Comparison of ENCODE assay signal across 11 cellular contexts in the genomic region with DNA sequence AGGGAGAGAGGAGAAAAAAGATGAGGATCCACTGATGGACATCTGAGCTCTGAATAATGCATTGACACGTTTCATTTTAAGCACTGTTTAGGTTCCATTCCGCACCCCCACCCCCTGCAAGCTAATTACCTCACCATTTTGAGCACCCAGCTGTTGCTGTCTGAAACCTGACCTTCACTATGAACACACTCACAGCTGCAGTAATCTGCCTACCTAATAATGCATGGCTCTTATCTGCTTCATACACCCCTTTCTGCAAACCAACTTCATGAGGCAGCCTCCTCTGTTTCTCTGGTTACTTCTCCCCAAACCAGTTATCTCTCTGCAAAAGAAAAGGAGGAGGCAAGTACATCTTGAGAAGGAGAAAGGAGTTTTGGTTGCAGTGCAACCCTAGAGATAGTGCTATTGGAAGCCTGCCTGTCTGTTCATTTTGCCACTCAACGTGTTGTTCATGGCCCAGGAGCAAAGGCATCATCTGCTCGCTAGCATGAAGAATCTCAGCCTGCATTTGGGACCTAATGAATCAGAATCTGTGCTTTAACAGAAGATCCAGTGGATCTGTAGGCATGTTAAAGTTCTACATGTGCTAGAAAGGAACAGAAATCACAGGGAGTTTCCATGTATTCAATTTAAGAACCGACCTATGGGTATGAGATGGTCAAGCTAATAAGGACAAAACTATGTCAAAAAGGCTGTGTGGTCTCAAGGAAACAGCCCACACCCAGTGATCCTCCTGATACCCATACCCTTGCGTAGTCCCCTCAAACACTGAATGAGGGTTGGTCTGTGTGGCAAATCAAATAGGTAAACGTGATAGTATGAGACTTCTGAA.
DNase-seq lines count a peak whose midpoint lies in the region; ATAC-seq, FAIRE-seq and TF ChIP-seq lines count a peak whose summit lies in the region.
"Had no signal": no experiment of that assay in that cellular context is flagged by ENCODE, and none has a peak within 500 bp of the region (broad histone marks: within the 10 kb centered on the region; RNA-seq: fewer than 3 reads in every experiment).

No MANE protein-coding gene starts in this region.

- H3K4me1 Mint-ChIP-seq in WTC11, result peaks cover 45% of the 10 kb centered on the region

- peaks cover 8% of the 10 kb centered on the region; the same call in 1 of the 2 replicates for H3K36me3 Mint-ChIP-seq in WTC11

- WGBS in mammary epithelial cell (ENCODE audit: low coverage, missing lambda C conversion rate), result 93% methylated on average over 7 of the region's 7 CpGs

- H3K4me3 ChIP-seq in ascending aorta (no peak overlapping the region), mammary epithelial cell (replicated peaks in 1 of 3; ENCODE audit: insufficient read depth in 1 of 3, low read depth in 2 of 3, low read length in 3 of 3) (no peak overlapping the region)

- peaks cover 11% of the 10 kb centered on the region for H3K79me2 ChIP-seq in mammary epithelial cell (ENCODE audit: insufficient read depth, low read length)

- H3K9me3 ChIP-seq in ascending aorta (no peaks in the 10 kb centered on the region), mammary epithelial cell (replicated peaks; ENCODE audit: insufficient read depth, low read length) (no peaks in the 10 kb centered on the region)

- ATAC-seq in GM21515 (IDR thresholded peaks at IDR 0.05; ENCODE audit: unreplicated experiment), result peak; percentile 80
- ATAC-seq in HG03571 (IDR thresholded peaks at IDR 0.05; ENCODE audit: unreplicated experiment), result peak; percentile 27
- no peak for ATAC-seq in GM21737 (IDR thresholded peaks at IDR 0.05; ENCODE audit: unreplicated experiment)
- no peak for ATAC-seq in WTC11

- H3K9me3 Mint-ChIP-seq in WTC11, result peaks cover 10% of the 10 kb centered on the region
- H3K9me3 Mint-ChIP-seq: dendritic cell treated with granulocyte-macrophage colony-stimulating factor and Interleukin-4, amounts not matched to agents 40 ng/mL and 50 ng/mL, for 4 days had no signal

- H3K36me3 ChIP-seq in ascending aorta (no peaks in the 10 kb centered on the region), mammary epithelial cell (ENCODE audit: insufficient read depth, low read length) (no peaks in the 10 kb centered on the region)

- in situ Hi-C loops in mammary epithelial cell (cut with MboI; ENCODE audit: low sequenced_read_pairs in 2 of 2), result no loop called here

- TF ChIP-seq POLR2A in GM12891 (IDR thresholded peaks at IDR 0.05; ENCODE audit: low read depth, low read length), result no peak

- DNase-seq in GM12891 (ENCODE audit: insufficient read length, low spot score), result no peak
- no peak for DNase-seq in ascending aorta (ENCODE audit: low spot score in 2 of 2)
- DNase-seq in mammary epithelial cell, result no peak
- DNase-seq in NCI-H446 (lab: John Stamatoyannopoulos, UW), result no peak
- no peak for DNase-seq in WTC11 (ENCODE audit: low spot score)
- DNase-seq: DMS53, SHP77 treated with DMSO at 0.1 percent for 48 hours had no signal

- H3K27me3 Mint-ChIP-seq in WTC11 (ENCODE audit: low read depth), result no peaks in the 10 kb centered on the region
- H3K27me3 Mint-ChIP-seq: dendritic cell treated with granulocyte-macrophage colony-stimulating factor and Interleukin-4, amounts not matched to agents 40 ng/mL and 50 ng/mL, for 4 days had no signal

- H2AFZ ChIP-seq in mammary epithelial cell (ENCODE audit: low read depth, low read length), result no peak overlapping the region

- H3K27ac Mint-ChIP-seq in WTC11, result no peak overlapping the region
- H3K27ac Mint-ChIP-seq: dendritic cell treated with granulocyte-macrophage colony-stimulating factor and Interleukin-4, amounts not matched to agents 40 ng/mL and 50 ng/mL, for 4 days had no signal

- no peaks in the 10 kb centered on the region for H4K20me1 ChIP-seq in mammary epithelial cell (ENCODE audit: insufficient read depth, low read length)

- H3K27ac ChIP-seq in ascending aorta, result peak overlapping the region; percentile 43 to 58
- H3K27ac ChIP-seq in mammary epithelial cell (ENCODE audit: insufficient read depth, low read depth, low read length), result no peak overlapping the region

- POLR2A ChIA-PET in WTC11 (lab: Charles Lee), result no interaction called here

- BruUV-seq in mammary epithelial cell (replicated peaks; lab: Mats Ljungman, UMichigan), result no TSS peak

- no peak for TF ChIP-seq CTCF in ascending aorta (IDR thresholded peaks at IDR 0.05)
- TF ChIP-seq CTCF in mammary epithelial cell (conservative IDR thresholded peaks at IDR 0.05 in 1 of 2, IDR thresholded peaks at IDR 0.05 in 1 of 2; ENCODE audit: extremely low read depth in 1 of 2, insufficient read depth in 1 of 2, low read depth in 1 of 2, low read length in 2 of 2), result no peak
- TF ChIP-seq CTCF in WTC11 (IDR thresholded peaks at IDR 0.05), result no peak

- CTCF ChIA-PET in mammary epithelial cell (lab: Charles Lee; ENCODE audit: low non-redundant PET), result no interaction called here
- CTCF ChIA-PET in WTC11 (lab: Charles Lee), result interaction anchor here (1.6 kb wide), 1 partner anchor 18 kb away, joined by 5 read pairs; no protein-coding TSS in a partner anchor

- H3K4me3 Mint-ChIP-seq in WTC11, result no peak overlapping the region
- H3K4me3 Mint-ChIP-seq: dendritic cell treated with granulocyte-macrophage colony-stimulating factor and Interleukin-4, amounts not matched to agents 40 ng/mL and 50 ng/mL, for 4 days had no signal

- H3K27me3 ChIP-seq in ascending aorta, result no peaks in the 10 kb centered on the region
- H3K27me3 ChIP-seq in mammary epithelial cell (ENCODE audit: insufficient read depth, low read length), result no peaks in the 10 kb centered on the region

- H3K4me1 ChIP-seq in ascending aorta (peaks cover 12 to 18% of the 10 kb centered on the region in 2 donors), mammary epithelial cell (ENCODE audit: insufficient read depth, low read length) (peaks cover 4% of the 10 kb centered on the region)

- H3K4me2 ChIP-seq in mammary epithelial cell (ENCODE audit: insufficient read depth, low read depth, low read length), result no peak overlapping the region

- FAIRE-seq in GM12891 (lab: Jason Lieb, UNC), result peak; percentile 9

- intact Hi-C loops in ascending aorta (cut with DNase I), result loop anchor here (5.0 kb wide), 1 partner anchor 412 kb away; the partner anchor contains the start of gene PLAAT1
- intact Hi-C loops in mammary epithelial cell (cut with micrococcal nuclease), result no loop called here

- dilution Hi-C loops in mammary epithelial cell (cut with HindIII; ENCODE audit: low sequenced_read_pairs), result no loop called here

- no peak overlapping the region for H3K9ac ChIP-seq in mammary epithelial cell (ENCODE audit: insufficient read depth, low read length)

TF ChIP-seq in GM12891, 5 proteins besides CTCF, POLR2A, EP300 and RAD21:
- TF ChIP-seq TAF1 (IDR thresholded peaks at IDR 0.05; ENCODE audit: low read depth, low read length) (no peak), SPI1 (IDR thresholded peaks at IDR 0.05; ENCODE audit: low read depth, low read length) (peak; percentile 71), POU2F2 (IDR thresholded peaks at IDR 0.05; ENCODE audit: low read depth, low read length) (no peak), PAX5 (IDR thresholded peaks at IDR 0.05; ENCODE audit: insufficient read depth, low read length, severe bottlenecking) (no peak), POLR2AphosphoS5 (IDR thresholded peaks at IDR 0.05; ENCODE audit: low read depth, low read length) (no peak; the same call in 1 of the 2 replicates)

TF ChIP-seq in WTC11, 78 proteins besides CTCF, POLR2A, EP300 and RAD21:
- TF ChIP-seq NFYB (CRISPR knock-in tag; conservative IDR thresholded peaks at IDR 0.05; ENCODE audit: low read depth), result no peak
- no peak for TF ChIP-seq EMX1 (CRISPR knock-in tag; IDR thresholded peaks at IDR 0.05)
- TF ChIP-seq ZNF232 (CRISPR knock-in tag; IDR thresholded peaks at IDR 0.05), result no peak
- TF ChIP-seq USF2 (CRISPR knock-in tag; IDR thresholded peaks at IDR 0.05), result no peak
- no peak for TF ChIP-seq NFE2L1 (CRISPR knock-in tag; IDR thresholded peaks at IDR 0.05)
- no peak for TF ChIP-seq PRRX2 (CRISPR knock-in tag; IDR thresholded peaks at IDR 0.05)
- TF ChIP-seq ESRRA (CRISPR knock-in tag; IDR thresholded peaks at IDR 0.05; ENCODE audit: borderline replicate concordance), result no peak

Comparison
In these comparisons a context has a peak if more than half of its experiments do, and no peak if none do; other contexts are left out.
1. ATAC-seq: peak in GM21515 (single experiment) and HG03571 (single experiment); none in GM21737 (single experiment) and WTC11 (single experiment).